8 cellular contexts compared by ENCODE assay signal in the genomic region with DNA sequence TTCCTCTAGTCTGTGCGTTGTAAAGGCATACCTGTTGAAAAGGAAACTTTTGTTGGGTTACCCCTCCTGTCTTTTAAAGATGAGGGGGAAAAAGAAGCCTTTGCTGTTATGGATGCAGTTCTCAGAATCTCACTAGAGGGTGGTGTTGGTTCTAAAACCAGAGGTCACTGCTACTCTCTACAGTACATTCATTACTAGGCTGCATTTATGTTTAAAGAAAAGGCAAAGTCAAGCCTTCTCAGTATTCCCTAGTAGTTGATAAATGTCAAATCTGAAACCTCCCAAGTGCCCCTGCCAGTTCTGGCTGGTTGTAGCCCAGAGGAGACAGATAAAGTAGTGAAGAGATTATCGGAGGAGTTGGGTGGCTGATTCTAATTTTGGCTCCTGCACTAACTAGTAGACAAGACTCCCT. TPM values are rescaled to one million over a fixed set of nuclear protein-coding genes. Genes with fewer than 3 reads are reported as not detected.
DNase-seq lines count a peak whose midpoint lies in the region; ATAC-seq, FAIRE-seq and TF ChIP-seq lines count a peak whose summit lies in the region.

No MANE protein-coding gene starts in this region.

- H3K27me3 ChIP-seq in BE2C: peaks cover 8% of the 10 kb centered on the region
- H3K27me3 ChIP-seq in HepG2 (ENCODE audit: control insufficient read depth in 1 of 2, insufficient read depth in 2 of 2, low read length in 2 of 2): peaks cover 6 to 42% of the 10 kb centered on the region in 2 experiments

- in situ Hi-C loops in GM13976 (cut with MboI; ENCODE audit: low sequenced_read_pairs, unreplicated experiment): loop anchor here (10.0 kb wide), 1 partner anchor 322 kb away; no protein-coding TSS in a partner anchor
- in situ Hi-C loops in HepG2 (cut with HindIII; ENCODE audit: extremely low pct_ligation_motif_present, low pct_unique_long_range_greater_than_20kb): loop anchor here (5.0 kb wide), 3 partner anchors 249 to 494 kb away; no protein-coding TSS in a partner anchor

- H3K27ac Mint-ChIP-seq in chondrocyte (ENCODE audit: unreplicated experiment): no peak overlapping the region

- 0 out of 2 replicates have a peak overlapping the region, but pooled peaks have one; percentile 9 for H3K4me2 ChIP-seq in HepG2 (ENCODE audit: low read depth, low read length)

- POLR2A ChIA-PET in HepG2 (lab: Yijun Ruan, JAX): no interaction called here

- TF ChIP-seq EP300 in HepG2 (IDR thresholded peaks at IDR 0.05; ENCODE audit: low read depth in 2 of 2, low read length in 2 of 2): no peak
- no peak for TF ChIP-seq EP300 in HepG2 (CRISPR knock-in tag; IDR thresholded peaks at IDR 0.05; ENCODE audit: borderline replicate concordance)

- no peak overlapping the region for H3K4me3 Mint-ChIP-seq in chondrocyte (ENCODE audit: unreplicated experiment)

- 21% methylated on average over 2 of the region's 2 CpGs for WGBS in HepG2 (ENCODE audit: low lambda C conversion rate)

- CTCF ChIA-PET in HepG2 (lab: Yijun Ruan, JAX; ENCODE audit: low intra/inter-chr PET ratio, low total read pairs): interaction anchor here (1.2 to 3.6 kb wide), 5 partner anchors 10 to 494 kb away, joined by 3 to 36 read pairs (median 17); no protein-coding TSS in a partner anchor

- H3K36me3 ChIP-seq in BE2C (no peaks in the 10 kb centered on the region), HepG2 (replicated peaks in 1 of 2; ENCODE audit: control insufficient read depth in 1 of 2, insufficient read depth in 2 of 2, low read length in 2 of 2) (no peaks in the 10 kb centered on the region)

- TF ChIP-seq CTCF in BE2C (IDR thresholded peaks at IDR 0.05; ENCODE audit: low read depth, low read length) (peak; percentile 95), GM13976 (IDR thresholded peaks at IDR 0.05; ENCODE audit: borderline replicate concordance, control extremely low read depth, extremely low read depth, insufficient read depth, missing control alignments) (peak; percentile 54), chondrocyte (IDR thresholded peaks at IDR 0.05) (peak; percentile 92), HepG2 (CRISPR knock-in tag; IDR thresholded peaks at IDR 0.05) (peak; percentile 77)

- TF ChIP-seq RAD21 in HepG2 (CRISPR knock-in tag; IDR thresholded peaks at IDR 0.05): peak; percentile 74

- peaks cover 15% of the 10 kb centered on the region for H3K4me1 Mint-ChIP-seq in chondrocyte (ENCODE audit: low read depth)

- no peak overlapping the region for H3K4me3 ChIP-seq in BE2C (ENCODE audit: low read depth, low read length)
- no peak overlapping the region for H3K4me3 ChIP-seq in HepG2 (replicated peaks in 1 of 3; ENCODE audit: insufficient read depth in 1 of 3, low read depth in 2 of 3, low read length in 3 of 3)

- no peaks in the 10 kb centered on the region for H3K79me2 ChIP-seq in HepG2 (ENCODE audit: insufficient read depth, low read length)

- no peak overlapping the region for H3K9ac ChIP-seq in HepG2 (ENCODE audit: insufficient read depth, low read depth, low read length)

- H3K27ac ChIP-seq in HepG2 (ENCODE audit: extremely low read length, insufficient read depth, low read length): no peak overlapping the region

- no peaks in the 10 kb centered on the region for H4K20me1 ChIP-seq in HepG2 (ENCODE audit: insufficient read depth, low read length)

- FAIRE-seq in RCC 7860 (lab: Jason Lieb, UNC): no peak
- FAIRE-seq in HepG2 (lab: Jason Lieb, UNC): peak; percentile 56
- FAIRE-seq in urothelium cell line (lab: Jason Lieb, UNC): no peak

- ATAC-seq in HG03469 (IDR thresholded peaks at IDR 0.05; ENCODE audit: unreplicated experiment): peak; percentile 31
- peak; percentile 34 for ATAC-seq in HepG2
- ATAC-seq in HG03460 (IDR thresholded peaks at IDR 0.05; ENCODE audit: unreplicated experiment): no peak

- no peaks in the 10 kb centered on the region for H3K36me3 Mint-ChIP-seq in chondrocyte (ENCODE audit: low read depth)

- H2AFZ ChIP-seq in HepG2 (ENCODE audit: low read length): no peak overlapping the region

- TF ChIP-seq POLR2A in HepG2 (IDR thresholded peaks at IDR 0.05; ENCODE audit: insufficient read depth in 1 of 2, low read depth in 2 of 2, low read length in 2 of 2): no peak

- peaks cover 7% of the 10 kb centered on the region for H3K4me1 ChIP-seq in BE2C
- peaks cover 10% of the 10 kb centered on the region for H3K4me1 ChIP-seq in HepG2 (ENCODE audit: insufficient read depth, low read length)

- BruUV-seq in HepG2 (replicated peaks; lab: Mats Ljungman, UMichigan): no TSS peak

- DNase-seq in BE2C: peak; percentile 37
- DNase-seq in GM13976 (ENCODE audit: low spot score): peak; percentile 51
- peak; percentile 20 for DNase-seq in RCC 7860 (ENCODE audit: low spot score)
- DNase-seq in chondrocyte (ENCODE audit: low spot score): no peak
- peak; percentile 51 for DNase-seq in HepG2 (ENCODE audit: low spot score)
- peak; percentile 40 for DNase-seq in urothelium cell line (ENCODE audit: low spot score)

- H3K9me3 Mint-ChIP-seq in chondrocyte (ENCODE audit: low read depth): no peaks in the 10 kb centered on the region

- intact Hi-C loops in HepG2 (cut with micrococcal nuclease; ENCODE audit: unreplicated experiment): loop anchor here (1.0 kb wide), 3 partner anchors 251 to 493 kb away; no protein-coding TSS in a partner anchor

- H3K27me3 Mint-ChIP-seq in chondrocyte (ENCODE audit: low read depth): peaks cover 44% of the 10 kb centered on the region

- H3K9me3 ChIP-seq in BE2C: no peaks in the 10 kb centered on the region
- H3K9me3 ChIP-seq in HepG2 (ENCODE audit: low read length): no peaks in the 10 kb centered on the region

TF ChIP-seq in HepG2, 621 proteins besides CTCF, POLR2A, EP300 and RAD21 (continues in another document):
- TF ChIP-seq, protein P1, sequence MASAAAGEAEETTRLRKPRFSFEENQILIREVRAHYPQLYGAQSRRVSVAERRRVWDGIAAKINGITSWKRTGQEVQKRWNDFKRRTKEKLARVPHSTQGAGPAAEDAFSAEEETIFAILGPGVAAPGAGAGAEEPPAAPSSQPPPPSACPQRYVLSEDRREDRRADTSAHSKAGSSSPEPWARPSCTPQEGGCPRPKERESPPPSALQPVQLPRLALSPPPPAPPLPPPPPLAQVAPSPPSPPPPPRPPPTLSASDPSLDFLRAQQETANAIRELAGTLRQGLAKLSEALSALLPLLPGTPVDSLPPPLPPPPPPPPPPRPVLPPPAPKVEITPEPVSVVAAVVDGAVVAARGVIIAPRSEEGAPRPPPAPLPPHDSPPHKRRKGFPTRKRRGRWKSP (CRISPR knock-in tag; IDR thresholded peaks at IDR 0.05): no peak
- TF ChIP-seq SMC3 (IDR thresholded peaks at IDR 0.05; ENCODE audit: low read length): peak; percentile 70; the same call in 1 of the 2 replicates
- TF ChIP-seq STAG1 (CRISPR knock-in tag; IDR thresholded peaks at IDR 0.05): peak; percentile 82

RNA-seq across cellular contexts. Expression of gene PLCL1, which starts 1.4 kb away (rescaled TPM):
- polyA plus RNA-seq in BE2C (2012; ENCODE audit: insufficient read depth, insufficient read length, low read depth): 5.4 TPM
- total RNA-seq in chondrocyte (0.44 to 4.1 TPM (median 0.50 TPM) in 3 replicates), HepG2 (2016; rRNA removed; fragmentation: Illumina TruSeq; extraction: Trizol) (not detected in 2 replicates)
- total RNA-seq in HepG2 (2016; cell fraction: cytosol; rRNA removed; fragmentation: Illumina TruSeq; extraction: Trizol; ENCODE audit: low read depth): not detected in 2 replicates
- total RNA-seq in HepG2 (2016; cell fraction: insoluble cytoplasmic fraction; rRNA removed; fragmentation: Illumina TruSeq; extraction: Trizol): not detected in 2 replicates
- not detected in 2 replicates for total RNA-seq in HepG2 (2016; cell fraction: membrane; rRNA removed; fragmentation: Illumina TruSeq; extraction: Trizol)
- total RNA-seq in HepG2 (2016; cell fraction: nucleus; rRNA removed; fragmentation: Illumina TruSeq; extraction: Trizol): not detected in 2 replicates
- polyA plus RNA-seq in HepG2 (2011; rRNA removed): not detected in 2 replicates
- polyA plus RNA-seq in HepG2 (2011; cell fraction: cytosol; rRNA removed): not detected in 2 replicates
- polyA plus RNA-seq in HepG2 (2011; cell fraction: nucleus; rRNA removed): not detected in 2 replicates
- not detected in 2 replicates for polyA plus RNA-seq in HepG2 (2012)
- polyA plus RNA-seq in HepG2 (2016; cell fraction: cytosol; fragmentation: Illumina TruSeq; extraction: Trizol; ENCODE audit: low read depth): not detected in 2 replicates
- polyA plus RNA-seq in HepG2 (2016; cell fraction: insoluble cytoplasmic fraction; fragmentation: Illumina TruSeq; extraction: Trizol; ENCODE audit: low read depth): not detected in 2 replicates
- not detected in 2 replicates for polyA plus RNA-seq in HepG2 (2016; cell fraction: membrane; fragmentation: Illumina TruSeq; extraction: Trizol; ENCODE audit: low read depth)
- not detected in 2 replicates for polyA plus RNA-seq in HepG2 (2016; cell fraction: nucleus; fragmentation: Illumina TruSeq; extraction: Trizol; ENCODE audit: insufficient read depth, low read depth)
- 0.06 and 0.28 TPM in 2 replicates for polyA minus RNA-seq in HepG2 (2011; rRNA and poly(A)+ RNA removed; ENCODE audit: low replicate concordance)
- polyA minus RNA-seq in HepG2 (2011; cell fraction: cytosol; rRNA and poly(A)+ RNA removed): not detected in 2 replicates
- polyA minus RNA-seq in HepG2 (2011; cell fraction: nucleus; rRNA and poly(A)+ RNA removed): not detected in 2 replicates

RNA-seq across cellular contexts. Expression of gene BOLL, which starts 17.9 kb away (rescaled TPM):
- polyA plus RNA-seq in BE2C (2012; ENCODE audit: insufficient read depth, insufficient read length, low read depth): not detected
- not detected in 3 replicates for total RNA-seq in chondrocyte
- not detected in 2 replicates for total RNA-seq in HepG2 (2016; rRNA removed; fragmentation: Illumina TruSeq; extraction: Trizol)
- total RNA-seq in HepG2 (2016; cell fraction: cytosol; rRNA removed; fragmentation: Illumina TruSeq; extraction: Trizol; ENCODE audit: low read depth): not detected in 2 replicates
- not detected in 2 replicates for total RNA-seq in HepG2 (2016; cell fraction: insoluble cytoplasmic fraction; rRNA removed; fragmentation: Illumina TruSeq; extraction: Trizol)
- not detected in 2 replicates for total RNA-seq in HepG2 (2016; cell fraction: membrane; rRNA removed; fragmentation: Illumina TruSeq; extraction: Trizol)
- total RNA-seq in HepG2 (2016; cell fraction: nucleus; rRNA removed; fragmentation: Illumina TruSeq; extraction: Trizol): not detected in 2 replicates
- polyA plus RNA-seq in HepG2 (2011; rRNA removed): not detected in 2 replicates
- not detected in 2 replicates for polyA plus RNA-seq in HepG2 (2011; cell fraction: cytosol; rRNA removed)
- not detected in 2 replicates for polyA plus RNA-seq in HepG2 (2011; cell fraction: nucleus; rRNA removed)
- polyA plus RNA-seq in HepG2 (2012): not detected in 2 replicates
- polyA plus RNA-seq in HepG2 (2016; cell fraction: cytosol; fragmentation: Illumina TruSeq; extraction: Trizol; ENCODE audit: low read depth): not detected in 2 replicates
- not detected in 2 replicates for polyA plus RNA-seq in HepG2 (2016; cell fraction: insoluble cytoplasmic fraction; fragmentation: Illumina TruSeq; extraction: Trizol; ENCODE audit: low read depth)
- not detected in 2 replicates for polyA plus RNA-seq in HepG2 (2016; cell fraction: membrane; fragmentation: Illumina TruSeq; extraction: Trizol; ENCODE audit: low read depth)
- polyA plus RNA-seq in HepG2 (2016; cell fraction: nucleus; fragmentation: Illumina TruSeq; extraction: Trizol; ENCODE audit: insufficient read depth, low read depth): not detected in 2 replicates
- polyA minus RNA-seq in HepG2 (2011; rRNA and poly(A)+ RNA removed; ENCODE audit: low replicate concordance): not detected in 2 replicates
- not detected in 2 replicates for polyA minus RNA-seq in HepG2 (2011; cell fraction: cytosol; rRNA and poly(A)+ RNA removed)
- not detected in 2 replicates for polyA minus RNA-seq in HepG2 (2011; cell fraction: nucleus; rRNA and poly(A)+ RNA removed)
